ENCODE assay signal across 23 cellular contexts in genomic region chr5:147081256-147081872, GRCh38.
DNase-seq lines count a peak whose midpoint lies in the region; ATAC-seq and TF ChIP-seq lines count a peak whose summit lies in the region.
"Had no signal": no experiment of that assay in that cellular context is flagged by ENCODE, and none has a peak within 500 bp of the region (broad histone marks: within the 10 kb centered on the region; RNA-seq: fewer than 3 reads in every experiment).

No MANE protein-coding gene starts in this region.

- H3K27me3 ChIP-seq in GM23338 (ENCODE audit: insufficient read depth) (no peaks in the 10 kb centered on the region), H7 (ENCODE audit: control insufficient read depth, insufficient read depth, low read length) (no peaks in the 10 kb centered on the region)
- H3K27me3 ChIP-seq: body of pancreas, gastrocnemius medialis, testis had no signal

- no peak; the same call in 1 of the 3 replicates for ATAC-seq in GM23338
- peak; percentile 78 for ATAC-seq in sciatic nerve
- ATAC-seq: activated CD4-positive, alpha-beta T cell treated with anti-CD3 and anti-CD28 coated beads for 36 hours; body of pancreas; gastrocnemius medialis; HepG2 had no signal

- H3K4me1 Mint-ChIP-seq in GM23338, result peaks cover 5% of the 10 kb centered on the region; the same call in 2 of the 3 replicates
- peaks cover 26% of the 10 kb centered on the region for H3K4me1 Mint-ChIP-seq in brain
- H3K4me1 Mint-ChIP-seq: activated CD4-positive, alpha-beta T cell treated with anti-CD3 and anti-CD28 coated beads for 36 hours had no signal

- H3K36me3 Mint-ChIP-seq in GM23338 (ENCODE audit: low read depth) (no peaks in the 10 kb centered on the region), brain (no peaks in the 10 kb centered on the region)

- no peak overlapping the region for H3K27ac ChIP-seq in GM23338 (ENCODE audit: low read depth)
- H3K27ac ChIP-seq: body of pancreas, gastrocnemius medialis, PC-9, testis had no signal

- H3K4me3 ChIP-seq in GM23338, result no peak overlapping the region
- H3K4me3 ChIP-seq in H7 (ENCODE audit: insufficient read depth, low read depth, low read length), result no peak overlapping the region
- H3K4me3 ChIP-seq: body of pancreas, gastrocnemius medialis, PC-9, testis had no signal

- H3K9me2 ChIP-seq in GM23338 (ENCODE audit: insufficient read depth), result no peaks in the 10 kb centered on the region

- H3F3A ChIP-seq in GM23338 (replicated peaks; ENCODE audit: low read depth), result no peaks in the 10 kb centered on the region

- H3K27ac Mint-ChIP-seq in GM23338 (no peak overlapping the region), brain (peak overlapping the region; percentile 0 to 96 (median 67))
- H3K27ac Mint-ChIP-seq: activated CD4-positive, alpha-beta T cell treated with anti-CD3 and anti-CD28 coated beads for 36 hours; dendritic cell treated with granulocyte-macrophage colony-stimulating factor and Interleukin-4, amounts not matched to agents 40 ng/mL and 50 ng/mL, for 4 days had no signal

- intact Hi-C loops in sciatic nerve (cut with DNase I), result no loop called here

- no peaks in the 10 kb centered on the region for H3K79me2 ChIP-seq in GM23338 (replicated peaks; ENCODE audit: insufficient read depth)

- no peaks in the 10 kb centered on the region for H4K20me1 ChIP-seq in GM23338 (replicated peaks; ENCODE audit: insufficient read depth)

- no peaks in the 10 kb centered on the region for H3K9me3 Mint-ChIP-seq in GM23338
- peaks cover 0 to 3% (median 0%) of the 10 kb centered on the region in 5 experiments for H3K9me3 Mint-ChIP-seq in brain
- H3K9me3 Mint-ChIP-seq: dendritic cell treated with granulocyte-macrophage colony-stimulating factor and Interleukin-4, amounts not matched to agents 40 ng/mL and 50 ng/mL, for 4 days; nephron had no signal

- no peak overlapping the region for H3K4me2 ChIP-seq in GM23338
- H3K4me2 ChIP-seq: PC-9 had no signal

- DNase-seq in GM23338 (ENCODE audit: low spot score) (no peak), midbrain (lab: John Stamatoyannopoulos, UW) (peak; percentile 94), sciatic nerve (ENCODE audit: low spot score) (peak; percentile 65), NCI-H774 (lab: John Stamatoyannopoulos, UW) (no peak), T-helper 9 cell (no peak), H7 (no peak)
- DNase-seq in activated CD4-positive, alpha-beta T cell treated with anti-CD3 and anti-CD28 coated beads for 1 hour, result no peak
- DNase-seq: activated CD4-positive, alpha-beta T cell treated with anti-CD3 and anti-CD28 coated beads for 36 hours; activated effector memory CD4-positive, alpha-beta T cell treated with anti-CD3 and anti-CD28 coated beads, Interleukin-2, amount 50 U/mL, for 16 hours; body of pancreas; Calu3; gastrocnemius medialis; mammary epithelial cell; NCI-H146; NCI-H526 treated with DMSO at 0.1 percent for 48 hours; PC-9; stimulated activated CD4-positive, alpha-beta T cell treated with anti-CD3 and anti-CD28 coated beads, Interleukin-4, amount 100 ng/mL, for 1 hour; T1000; testis had no signal

- H3K36me3 ChIP-seq in GM23338 (ENCODE audit: insufficient read depth) (no peaks in the 10 kb centered on the region), H7 (replicated peaks; ENCODE audit: control insufficient read depth, insufficient read depth, low read length) (no peaks in the 10 kb centered on the region)
- H3K36me3 ChIP-seq: gastrocnemius medialis had no signal

- H3K27me3 Mint-ChIP-seq in GM23338 (ENCODE audit: insufficient read depth, low read depth, poor library complexity), result peaks cover 2% of the 10 kb centered on the region
- H3K27me3 Mint-ChIP-seq in brain, result no peaks in the 10 kb centered on the region
- H3K27me3 Mint-ChIP-seq: activated CD4-positive, alpha-beta T cell treated with anti-CD3 and anti-CD28 coated beads for 36 hours; dendritic cell treated with granulocyte-macrophage colony-stimulating factor and Interleukin-4, amounts not matched to agents 40 ng/mL and 50 ng/mL, for 4 days had no signal

- TF ChIP-seq CTCF in GM23338 (conservative IDR thresholded peaks at IDR 0.05; ENCODE audit: low read depth in 2 of 2) (no peak), brain (conservative IDR thresholded peaks at IDR 0.05) (no peak)

- H3K4me3 Mint-ChIP-seq in GM23338 (no peak overlapping the region), brain (peak overlapping the region in 3 of 5 experiments; percentile 34 to 84 (median 80))
- H3K4me3 Mint-ChIP-seq: activated CD4-positive, alpha-beta T cell treated with anti-CD3 and anti-CD28 coated beads for 36 hours; dendritic cell treated with granulocyte-macrophage colony-stimulating factor and Interleukin-4, amounts not matched to agents 40 ng/mL and 50 ng/mL, for 4 days; nephron had no signal

- H3K4me1 ChIP-seq in GM23338 (ENCODE audit: insufficient read depth), result no peaks in the 10 kb centered on the region
- H3K4me1 ChIP-seq: body of pancreas, gastrocnemius medialis, testis had no signal

- H2AFZ ChIP-seq in GM23338, result peak overlapping the region; percentile 85; the same call in 1 of the 2 replicates
- H2AFZ ChIP-seq: PC-9 had no signal

TF ChIP-seq in GM23338, 12 proteins besides CTCF, POLR2A, EP300 and RAD21 (continues in another document):
- TF ChIP-seq, protein P1, sequence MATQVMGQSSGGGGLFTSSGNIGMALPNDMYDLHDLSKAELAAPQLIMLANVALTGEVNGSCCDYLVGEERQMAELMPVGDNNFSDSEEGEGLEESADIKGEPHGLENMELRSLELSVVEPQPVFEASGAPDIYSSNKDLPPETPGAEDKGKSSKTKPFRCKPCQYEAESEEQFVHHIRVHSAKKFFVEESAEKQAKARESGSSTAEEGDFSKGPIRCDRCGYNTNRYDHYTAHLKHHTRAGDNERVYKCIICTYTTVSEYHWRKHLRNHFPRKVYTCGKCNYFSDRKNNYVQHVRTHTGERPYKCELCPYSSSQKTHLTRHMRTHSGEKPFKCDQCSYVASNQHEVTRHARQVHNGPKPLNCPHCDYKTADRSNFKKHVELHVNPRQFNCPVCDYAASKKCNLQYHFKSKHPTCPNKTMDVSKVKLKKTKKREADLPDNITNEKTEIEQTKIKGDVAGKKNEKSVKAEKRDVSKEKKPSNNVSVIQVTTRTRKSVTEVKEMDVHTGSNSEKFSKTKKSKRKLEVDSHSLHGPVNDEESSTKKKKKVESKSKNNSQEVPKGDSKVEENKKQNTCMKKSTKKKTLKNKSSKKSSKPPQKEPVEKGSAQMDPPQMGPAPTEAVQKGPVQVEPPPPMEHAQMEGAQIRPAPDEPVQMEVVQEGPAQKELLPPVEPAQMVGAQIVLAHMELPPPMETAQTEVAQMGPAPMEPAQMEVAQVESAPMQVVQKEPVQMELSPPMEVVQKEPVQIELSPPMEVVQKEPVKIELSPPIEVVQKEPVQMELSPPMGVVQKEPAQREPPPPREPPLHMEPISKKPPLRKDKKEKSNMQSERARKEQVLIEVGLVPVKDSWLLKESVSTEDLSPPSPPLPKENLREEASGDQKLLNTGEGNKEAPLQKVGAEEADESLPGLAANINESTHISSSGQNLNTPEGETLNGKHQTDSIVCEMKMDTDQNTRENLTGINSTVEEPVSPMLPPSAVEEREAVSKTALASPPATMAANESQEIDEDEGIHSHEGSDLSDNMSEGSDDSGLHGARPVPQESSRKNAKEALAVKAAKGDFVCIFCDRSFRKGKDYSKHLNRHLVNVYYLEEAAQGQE (IDR thresholded peaks at IDR 0.05; ENCODE audit: unreplicated experiment), result no peak
- no peak for TF ChIP-seq ZNF114 (CRISPR knock-in tag; IDR thresholded peaks at IDR 0.05)
- TF ChIP-seq EZH2 (IDR thresholded peaks at IDR 0.05; ENCODE audit: low read depth, unreplicated experiment), result no peak

Comparison
In these comparisons a context has a peak if more than half of its experiments do, and no peak if none do; other contexts are left out.
1. DNase-seq: peak in midbrain (single experiment) and sciatic nerve (single experiment); none in GM23338 (single experiment), NCI-H774 (single experiment), activated CD4-positive, alpha-beta T cell treated with anti-CD3 and anti-CD28 coated beads for 1 hour (single experiment), T-helper 9 cell (single experiment) and H7 (single experiment).